Comparison of ENCODE assay signal across 7 cellular contexts in the genomic region with DNA sequence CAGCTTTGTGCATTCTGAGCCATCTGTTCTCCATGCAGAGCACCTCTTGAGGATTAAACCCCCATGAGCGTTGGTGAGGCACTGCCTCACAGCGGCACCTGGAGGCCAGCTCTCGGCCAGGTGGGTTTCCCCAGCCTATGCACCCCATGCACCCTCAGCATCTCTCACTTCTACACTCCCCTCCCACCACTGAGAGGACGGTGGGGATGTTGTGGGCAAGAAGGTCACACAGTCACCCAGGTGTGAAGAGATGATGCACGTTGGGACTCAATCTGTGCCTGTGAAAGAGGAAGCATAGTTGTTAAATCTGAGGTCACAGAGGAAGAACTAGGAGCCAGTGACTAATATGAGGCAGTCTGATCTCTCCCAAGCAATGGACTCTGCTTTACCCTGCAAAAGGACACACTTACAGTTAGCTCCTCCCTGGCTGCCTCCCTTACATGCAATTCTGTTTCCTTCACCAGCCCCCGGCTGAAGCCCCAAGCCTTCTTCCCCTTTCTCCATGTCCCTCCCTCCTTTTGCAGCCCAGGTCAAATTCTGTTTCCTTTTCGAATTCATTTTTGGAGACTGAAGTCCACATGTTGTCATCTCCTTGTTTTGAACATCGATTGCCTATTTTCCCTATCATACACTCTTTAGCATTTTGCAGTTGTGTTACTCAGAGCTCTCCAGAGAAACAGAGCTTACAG. TPM values are rescaled to one million over a fixed set of nuclear protein-coding genes. Genes with fewer than 3 reads are reported as not detected.
A peak's percentile ranks its signal among the peaks of the same experiment; 100 is the strongest.
DNase-seq lines count a peak whose midpoint lies in the region; ATAC-seq, FAIRE-seq and TF ChIP-seq lines count a peak whose summit lies in the region.

No MANE protein-coding gene starts in this region.

- no peak overlapping the region for H3K27ac ChIP-seq in Peyer's patch

- CTCF ChIA-PET in MCF 10A (lab: Yijun Ruan, JAX) = no interaction called here

- H3K4me1 ChIP-seq in Peyer's patch = no peaks in the 10 kb centered on the region

- intact Hi-C loops in MCF 10A (cut with micrococcal nuclease) = no loop called here

- H3K4me1 Mint-ChIP-seq in memory B cell = peaks cover 21% of the 10 kb centered on the region
- no peaks in the 10 kb centered on the region for H3K4me1 Mint-ChIP-seq in MCF 10A (ENCODE audit: insufficient read depth, unreplicated experiment)

- no peaks in the 10 kb centered on the region for H3K36me3 Mint-ChIP-seq in memory B cell
- H3K36me3 Mint-ChIP-seq in MCF 10A (ENCODE audit: insufficient read depth, unreplicated experiment) = peaks cover 6% of the 10 kb centered on the region

- H3K9me3 ChIP-seq in Peyer's patch (no peaks in the 10 kb centered on the region), MG63 (no peaks in the 10 kb centered on the region)

- TF ChIP-seq POLR2A in Peyer's patch (IDR thresholded peaks at IDR 0.05) = no peak

- POLR2A ChIA-PET in MCF 10A (lab: Yijun Ruan, JAX) = no interaction called here

- H3K27me3 ChIP-seq in Peyer's patch (no peaks in the 10 kb centered on the region), MG63 (no peaks in the 10 kb centered on the region)

- H3K4me3 Mint-ChIP-seq in memory B cell (no peak overlapping the region), MCF 10A (ENCODE audit: unreplicated experiment) (no peak overlapping the region)

- ATAC-seq in GM19035 (IDR thresholded peaks at IDR 0.05; ENCODE audit: unreplicated experiment) (peak; percentile 91), HG02798 (IDR thresholded peaks at IDR 0.05; ENCODE audit: poor library complexity, unreplicated experiment) (peak; percentile 95), memory B cell (ENCODE audit: low read depth) (peak; percentile 96)

- H3K27me3 Mint-ChIP-seq in memory B cell (no peaks in the 10 kb centered on the region), MCF 10A (ENCODE audit: insufficient read depth, unreplicated experiment) (no peaks in the 10 kb centered on the region)

- H3K36me3 ChIP-seq in Peyer's patch (no peaks in the 10 kb centered on the region), MG63 (no peaks in the 10 kb centered on the region)

- no peaks in the 10 kb centered on the region for H3K9me3 Mint-ChIP-seq in memory B cell
- H3K9me3 Mint-ChIP-seq in MCF 10A (ENCODE audit: unreplicated experiment) = no peaks in the 10 kb centered on the region

- peak overlapping the region; percentile 1 for H3K27ac Mint-ChIP-seq in memory B cell
- H3K27ac Mint-ChIP-seq in MCF 10A (ENCODE audit: low read depth, unreplicated experiment) = no peak overlapping the region

- H3K4me3 ChIP-seq in Peyer's patch = no peak overlapping the region
- H3K4me3 ChIP-seq in MG63 = no peak overlapping the region

- BruUV-seq in MCF 10A (replicated peaks; lab: Mats Ljungman, UMichigan) = no TSS peak

- DNase-seq in Peyer's patch = peak in 2 of 3 donors; percentile 60 to 66
- DNase-seq in memory B cell (ENCODE audit: low spot score in 2 of 2) = peak; percentile 53 to 71
- no peak for DNase-seq in MCF 10A (ENCODE audit: unreplicated experiment)
- no peak for DNase-seq in MG63
- DNase-seq in RCC 7860 (ENCODE audit: low spot score) = no peak

- no peak for FAIRE-seq in RCC 7860 (lab: Jason Lieb, UNC)

- TF ChIP-seq CTCF in Peyer's patch (IDR thresholded peaks at IDR 0.05) = no peak
- no peak for TF ChIP-seq CTCF in MCF 10A (IDR thresholded peaks at IDR 0.05; ENCODE audit: unreplicated experiment)

RNA-seq across cellular contexts. Expression of gene HS3ST3B1, which starts 58.5 kb away (rescaled TPM):
- total RNA-seq in Peyer's patch (1 to 10 TPM; 2.1 to 5.4 (median 3.3) TPM), MCF 10A (2022) (3.4 and 3.8 TPM in 2 replicates)
- 0.27 and 0.49 TPM in 2 replicates for total RNA-seq in MG63 (2014; rRNA removed; shearing (Covaris generic); ENCODE audit: low replicate concordance)

Comparison
In these comparisons a context has a peak if more than half of its experiments do, and no peak if none do; other contexts are left out.
1. DNase-seq: peak in Peyer's patch (2 of 3) and memory B cell (2 of 2); none in MCF 10A (single experiment), MG63 (single experiment) and RCC 7860 (single experiment).
2. Peak in every context shown above with its lines, with median percentiles within 50 percentile points of each other: ATAC-seq.